ENCODE assay signal across 11 cellular contexts in genomic region chr15:56953790-56954189, GRCh38.
"Had no signal": no experiment of that assay in that cellular context is flagged by ENCODE, and none has a peak within 500 bp of the region (broad histone marks: within the 10 kb centered on the region; RNA-seq: fewer than 3 reads in every experiment).

No MANE protein-coding gene starts in this region.

- H3K4me3 ChIP-seq: GM23338 had no signal

- H2AFZ ChIP-seq: GM23338 had no signal

- FAIRE-seq: H1, H54 had no signal

- ATAC-seq: GM23338 had no signal

- H3K4me2 ChIP-seq: GM23338, KMS-11 had no signal

- H3K27ac ChIP-seq: HL-60, KMS-11 had no signal

- H3K9ac ChIP-seq: KMS-11 had no signal

- DNase-seq: H9, HCEC 1CT, HFFc6, IMR-90, Karpas-422, KBM-7 had no signal
